ENCODE assay signal across 10 cellular contexts in genomic region chr1:15168479-15168878, GRCh38. TPM values are rescaled to one million over a fixed set of nuclear protein-coding genes. Genes with fewer than 3 reads are reported as not detected.
DNase-seq lines count a peak whose midpoint lies in the region; ATAC-seq lines count a peak whose summit lies in the region.
"Had no signal": no experiment of that assay in that cellular context is flagged by ENCODE, and none has a peak within 500 bp of the region (broad histone marks: within the 10 kb centered on the region; RNA-seq: fewer than 3 reads in every experiment).

No MANE protein-coding gene starts in this region.

- DNase-seq in GDM1 (lab: John Stamatoyannopoulos, UW), result peak; percentile 69
- peak; percentile 93 for DNase-seq in RPMI7951 (ENCODE audit: low read depth)
- peak; percentile 59 for DNase-seq in pulmonary artery endothelial cell (ENCODE audit: low read depth, low spot score)
- DNase-seq in activated naive CD4-positive, alpha-beta T cell treated with anti-CD3 and anti-CD28 coated beads for 36 hours, result no peak
- DNase-seq in aorta, result no peak
- DNase-seq in LoVo (ENCODE audit: low spot score), result no peak
- DNase-seq in inferior parietal cortex (ENCODE audit: extremely low spot score), result no peak
- DNase-seq: NCI-H2107 had no signal

- no peaks in the 10 kb centered on the region for H3K36me3 Mint-ChIP-seq in activated naive CD4-positive, alpha-beta T cell treated with anti-CD3 and anti-CD28 coated beads for 36 hours (ENCODE audit: low read depth)

- CTCF ChIA-PET in activated naive CD4-positive, alpha-beta T cell treated with anti-CD3 and anti-CD28 coated beads for 36 hours (lab: Charles Lee), result interaction anchor here (0.6 to 1.1 kb wide), 3 partner anchors 21 to 103 kb away, joined by 3 read pairs; no protein-coding TSS in a partner anchor

- no peak overlapping the region for H3K4me3 Mint-ChIP-seq in activated naive CD4-positive, alpha-beta T cell treated with anti-CD3 and anti-CD28 coated beads for 36 hours

- H3K9me3 ChIP-seq in aorta (ENCODE audit: control insufficient read depth, low read length), result no peaks in the 10 kb centered on the region

- 27 to 52% methylated on average over 5 of the region's 5 CpGs for WGBS in aorta, 2 donors

- no peaks in the 10 kb centered on the region for H3K9me3 Mint-ChIP-seq in activated naive CD4-positive, alpha-beta T cell treated with anti-CD3 and anti-CD28 coated beads for 36 hours

- H3K4me1 Mint-ChIP-seq in activated naive CD4-positive, alpha-beta T cell treated with anti-CD3 and anti-CD28 coated beads for 36 hours (ENCODE audit: low read depth), result no peaks in the 10 kb centered on the region

- no peak overlapping the region for H3K27ac Mint-ChIP-seq in activated naive CD4-positive, alpha-beta T cell treated with anti-CD3 and anti-CD28 coated beads for 36 hours

- H3K36me3 ChIP-seq in aorta (ENCODE audit: control insufficient read depth in 1 of 2, insufficient read depth in 2 of 2, low read length in 1 of 2), result no peaks in the 10 kb centered on the region

- no peak overlapping the region for H3K27ac ChIP-seq in aorta (ENCODE audit: low read depth in 1 of 2, low read length in 2 of 2)

- peaks cover 11% of the 10 kb centered on the region for H3K27me3 Mint-ChIP-seq in activated naive CD4-positive, alpha-beta T cell treated with anti-CD3 and anti-CD28 coated beads for 36 hours (ENCODE audit: low read depth)

- intact Hi-C loops in activated naive CD4-positive, alpha-beta T cell treated with anti-CD3 and anti-CD28 coated beads for 36 hours (cut with micrococcal nuclease), result no loop called here
- intact Hi-C loops in aorta (cut with DNase I), result no loop called here

- ATAC-seq in esophagus mucosa, result peak; percentile 79
- no peak for ATAC-seq in aorta (ENCODE audit: low FRiP score)

- no peak overlapping the region for H3K4me3 ChIP-seq in aorta (ENCODE audit: low read length in 2 of 2)

- H3K4me1 ChIP-seq in aorta (ENCODE audit: control insufficient read depth in 1 of 2, insufficient read depth in 2 of 2, low read length in 2 of 2), result no peaks in the 10 kb centered on the region

- no peaks in the 10 kb centered on the region for H3K27me3 ChIP-seq in aorta (ENCODE audit: control insufficient read depth in 1 of 2, insufficient read depth in 2 of 2, low read length in 1 of 2)

RNA-seq across cellular contexts. Expression of gene TMEM51, which starts 14.9 kb away (rescaled TPM):
- total RNA-seq in RPMI7951 (2014; rRNA removed; shearing (Covaris generic)), result 19.9 and 23.4 TPM in 2 replicates
- total RNA-seq in esophagus mucosa (22.5 TPM), pulmonary artery endothelial cell (6.1 and 6.4 TPM in 2 replicates), aorta (1 to 10 TPM; 5.1 to 8.8 TPM)
- under 1 TPM; 0.14 to 0.15 TPM for total RNA-seq in activated naive CD4-positive, alpha-beta T cell treated with anti-CD3 and anti-CD28 coated beads for 36 hours
- 1 to 10 TPM; 1.3 to 4.1 TPM for polyA plus RNA-seq in aorta
- total RNA-seq: T-helper 2 cell treated with Interferon-gamma antibody and Interleukin-4, amounts not matched to agents 100 ng/mL and 5 ng/mL, for 36 hours had no signal

Comparison
In these comparisons a context has a peak if more than half of its experiments do, and no peak if none do; other contexts are left out.
1. DNase-seq: peak in GDM1 (single experiment), RPMI7951 (single experiment) and pulmonary artery endothelial cell (single experiment); none in activated naive CD4-positive, alpha-beta T cell treated with anti-CD3 and anti-CD28 coated beads for 36 hours (single experiment), aorta (0 of 2), LoVo (single experiment) and inferior parietal cortex (single experiment).